ENCODE assay signal across 8 cellular contexts in the genomic region with DNA sequence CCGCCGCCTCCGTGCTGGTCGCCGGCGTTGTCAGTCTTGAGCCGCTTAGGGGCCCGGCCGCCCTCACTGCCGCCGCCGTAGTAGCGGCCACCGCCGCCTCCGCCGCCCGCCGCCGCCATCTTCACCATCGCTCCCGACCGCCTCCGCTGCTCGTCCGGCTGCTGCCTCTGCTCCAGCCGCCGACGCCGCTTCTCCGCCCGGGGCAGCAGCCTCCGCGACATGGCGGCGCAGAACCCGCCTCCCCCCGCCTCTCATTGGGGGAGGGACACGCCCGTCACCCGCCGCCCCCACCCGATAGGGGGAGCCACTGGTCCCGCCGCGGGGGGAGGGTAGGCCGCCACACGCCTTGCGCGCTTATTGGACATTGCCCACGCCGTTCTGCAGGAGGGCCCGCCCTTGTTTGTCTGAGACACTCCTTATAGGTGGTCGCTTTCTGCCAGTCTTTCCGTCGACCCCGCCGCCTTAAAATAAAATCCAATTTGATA. TPM values are rescaled to one million over a fixed set of nuclear protein-coding genes. Genes with fewer than 3 reads are reported as not detected.
DNase-seq lines count a peak whose midpoint lies in the region; ATAC-seq and TF ChIP-seq lines count a peak whose summit lies in the region.

TSS of gene HNRNPL (minus strand) at position 241 of the 485 bp plus-strand sequence. CDS start at position 221, 20 bp downstream.

- peaks cover 51 to 58% of the 10 kb centered on the region in 2 donors for H3K36me3 Mint-ChIP-seq in activated naive CD4-positive, alpha-beta T cell treated with anti-CD3 and anti-CD28 coated beads, Interleukin-2, amount 50 U/mL, for 72 hours

- no peaks in the 10 kb centered on the region for H3K27me3 ChIP-seq in PC-3 (ENCODE audit: low read length)
- H3K27me3 ChIP-seq in right atrium auricular region: no peaks in the 10 kb centered on the region
- H3K27me3 ChIP-seq in gastrocnemius medialis: no peaks in the 10 kb centered on the region

- H3K27ac ChIP-seq in PC-3 (ENCODE audit: low read length) (peak within 1 kb of the TSS; percentile 97), right atrium auricular region (peak within 1 kb of the TSS; percentile 100), gastrocnemius medialis (peak within 1 kb of the TSS; percentile 98 to 100 (median 100))

- DNase-seq in GM12864 (ENCODE audit: low read depth) (no peak), HEK293T (ENCODE audit: extremely low spot score) (peak; percentile 90), PC-3 (no peak), right atrium auricular region (ENCODE audit: low spot score) (no peak), gastrocnemius medialis (no peak), NCI-H1105 (lab: John Stamatoyannopoulos, UW) (no peak), DMS79 treated with DMSO at 0.1 percent for 48 hours (lab: John Stamatoyannopoulos, UW) (no peak)
- DNase-seq in activated naive CD4-positive, alpha-beta T cell treated with anti-CD3 and anti-CD28 coated beads, Interleukin-2, amount 50 U/mL, for 72 hours (ENCODE audit: low spot score in 2 of 2): peak in 1 of 2 donors; percentile 100

- intact Hi-C loops in PC-3 (cut with micrococcal nuclease) (loop anchor here (1.0 to 5.0 kb wide), 2 partner anchors 48 to 81 kb away; partner anchors contain the start of genes MRPS12, NFKBIB, SARS2 and SIRT2), gastrocnemius medialis (cut with DNase I; ENCODE audit: low total_unique reads) (loop anchor here (1.0 to 5.0 kb wide), 3 partner anchors 18 to 563 kb away; partner anchors contain the start of genes ECH1, NFKBIB, PLEKHG2 and SIRT2)

- no peaks in the 10 kb centered on the region for H3K9me2 ChIP-seq in PC-3 (replicated peaks; ENCODE audit: low read length)

- peak within 1 kb of the TSS; percentile 99 for H3K9ac ChIP-seq in PC-3 (ENCODE audit: low read length)

- no peaks in the 10 kb centered on the region for H3K9me3 Mint-ChIP-seq in activated naive CD4-positive, alpha-beta T cell treated with anti-CD3 and anti-CD28 coated beads, Interleukin-2, amount 50 U/mL, for 72 hours

- H3K79me2 ChIP-seq in PC-3 (ENCODE audit: low read length): peaks cover 52% of the 10 kb centered on the region

- TF ChIP-seq POLR2A in gastrocnemius medialis (IDR thresholded peaks at IDR 0.05): peak; percentile 98

- peak; percentile 58 for ATAC-seq in PC-3
- peak; percentile 68 to 72 for ATAC-seq in activated naive CD4-positive, alpha-beta T cell treated with anti-CD3 and anti-CD28 coated beads, Interleukin-2, amount 50 U/mL, for 72 hours
- ATAC-seq in gastrocnemius medialis: no peak

- H3F3A ChIP-seq in PC-3 (ENCODE audit: low read length, unreplicated experiment): no peaks in the 10 kb centered on the region

- H2AFZ ChIP-seq in PC-3 (ENCODE audit: low read length): peak within 1 kb of the TSS; percentile 53; the same call in 1 of the 2 replicates

- no peaks in the 10 kb centered on the region for H3K9me3 ChIP-seq in PC-3 (ENCODE audit: low read length)
- H3K9me3 ChIP-seq in right atrium auricular region: no peaks in the 10 kb centered on the region
- H3K9me3 ChIP-seq in gastrocnemius medialis: no peaks in the 10 kb centered on the region

- BruUV-seq in PC-3 (replicated peaks; lab: Mats Ljungman, UMichigan): no TSS peak

- H3K36me3 ChIP-seq in PC-3 (ENCODE audit: low read depth, low read length) (peaks cover 29% of the 10 kb centered on the region), right atrium auricular region (peaks cover 36% of the 10 kb centered on the region), gastrocnemius medialis (peaks cover 4 to 31% of the 10 kb centered on the region in 2 donors)

- H4K20me1 ChIP-seq in PC-3 (ENCODE audit: low read length): peaks cover 23% of the 10 kb centered on the region; the same call in 1 of the 2 replicates

- peak within 1 kb of the TSS; percentile 99 for H3K27ac Mint-ChIP-seq in activated naive CD4-positive, alpha-beta T cell treated with anti-CD3 and anti-CD28 coated beads, Interleukin-2, amount 50 U/mL, for 72 hours

- H3K4me3 ChIP-seq in GM12864 (ENCODE audit: low read depth, low read length): peak within 1 kb of the TSS; percentile 89
- peak within 1 kb of the TSS; percentile 83 for H3K4me3 ChIP-seq in PC-3 (ENCODE audit: low read length)
- H3K4me3 ChIP-seq in right atrium auricular region: peak within 1 kb of the TSS; percentile 85 to 100
- peak within 1 kb of the TSS; percentile 63 to 99 (median 92) for H3K4me3 ChIP-seq in gastrocnemius medialis

- POLR2A ChIA-PET in HEK293T (lab: Yijun Ruan, JAX): interaction anchor here (0.9 to 1.8 kb wide), 9 partner anchors 11 to 80 kb away, joined by 3 to 23 read pairs (median 6); partner anchors contain the start of genes ECH1, NFKBIB and SIRT2
- POLR2A ChIA-PET in PC-3 (lab: Charles Lee; ENCODE audit: unreplicated experiment): interaction anchor here (0.6 kb wide), 1 partner anchor 16 kb away, joined by 10 read pairs; no protein-coding TSS in a partner anchor

- H3K4me1 ChIP-seq in PC-3 (ENCODE audit: insufficient read depth, low read length) (peaks cover 28% of the 10 kb centered on the region), right atrium auricular region (peaks cover 0 to 55% of the 10 kb centered on the region in 2 donors), gastrocnemius medialis (peaks cover 46 to 54% of the 10 kb centered on the region in 2 donors)

- in situ Hi-C loops in gastrocnemius medialis (cut with MboI; ENCODE audit: low sequenced_read_pairs in 4 of 4): loop anchor here in 2 of 4 donors (5.0 to 25.0 kb wide), 5 partner anchors 45 to 462 kb away; partner anchors contain the start of genes NFKBIB (in 2 of the 2), SIRT2 (in 2 of the 2), ACTN4 (in 1 of the 2) and GGN (in 1 of the 2)

- H3K4me2 ChIP-seq in PC-3 (ENCODE audit: low read length): peak within 1 kb of the TSS; percentile 97

- CTCF ChIA-PET in HEK293T (lab: Yijun Ruan, JAX): interaction anchor here (1.1 kb wide), 1 partner anchor 38 kb away, joined by 3 read pairs; no protein-coding TSS in a partner anchor
- CTCF ChIA-PET in PC-3 (lab: Charles Lee): no interaction called here

- TF ChIP-seq CTCF in GM12864 (IDR thresholded peaks at IDR 0.05; ENCODE audit: low read depth, low read length, missing control alignments) (peak; percentile 39), PC-3 (conservative IDR thresholded peaks at IDR 0.05; ENCODE audit: low read depth, low read length) (0 out of 2 replicates have a peak, but pooled peaks have one; percentile 9), right atrium auricular region (IDR thresholded peaks at IDR 0.05) (peak; percentile 17 to 48), gastrocnemius medialis (IDR thresholded peaks at IDR 0.05 in 4 of 5, conservative IDR thresholded peaks at IDR 0.05 in 1 of 5) (peak in 4 of 5 experiments; percentile 47 to 69 (median 55))

TF ChIP-seq in HEK293T, 16 proteins besides CTCF, POLR2A, EP300 and RAD21:
- peak; percentile 82 for TF ChIP-seq FOXM1 (IDR thresholded peaks at IDR 0.05; ENCODE audit: borderline replicate concordance)
- TF ChIP-seq BHLHE40 (IDR thresholded peaks at IDR 0.05; ENCODE audit: borderline replicate concordance): no peak
- TF ChIP-seq ELF4 (IDR thresholded peaks at IDR 0.05): no peak
- TF ChIP-seq, protein P1, sequence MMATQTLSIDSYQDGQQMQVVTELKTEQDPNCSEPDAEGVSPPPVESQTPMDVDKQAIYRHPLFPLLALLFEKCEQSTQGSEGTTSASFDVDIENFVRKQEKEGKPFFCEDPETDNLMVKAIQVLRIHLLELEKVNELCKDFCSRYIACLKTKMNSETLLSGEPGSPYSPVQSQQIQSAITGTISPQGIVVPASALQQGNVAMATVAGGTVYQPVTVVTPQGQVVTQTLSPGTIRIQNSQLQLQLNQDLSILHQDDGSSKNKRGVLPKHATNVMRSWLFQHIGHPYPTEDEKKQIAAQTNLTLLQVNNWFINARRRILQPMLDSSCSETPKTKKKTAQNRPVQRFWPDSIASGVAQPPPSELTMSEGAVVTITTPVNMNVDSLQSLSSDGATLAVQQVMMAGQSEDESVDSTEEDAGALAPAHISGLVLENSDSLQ (IDR thresholded peaks at IDR 0.05): peak; percentile 100
- TF ChIP-seq FOXK2 (IDR thresholded peaks at IDR 0.05): no peak
- no peak for TF ChIP-seq FOXA1 (IDR thresholded peaks at IDR 0.05)
- no peak for TF ChIP-seq CTBP1 (IDR thresholded peaks at IDR 0.05; ENCODE audit: borderline replicate concordance)
- no peak for TF ChIP-seq TARDBP (IDR thresholded peaks at IDR 0.05)
- no peak for TF ChIP-seq HDGF (IDR thresholded peaks at IDR 0.05; ENCODE audit: borderline replicate concordance)
- no peak for TF ChIP-seq L3MBTL2 (conservative IDR thresholded peaks at IDR 0.05)
- peak; percentile 72 for TF ChIP-seq SP1 (IDR thresholded peaks at IDR 0.05)

RNA-seq across cellular contexts. Expression of gene HNRNPL, which starts in this region (rescaled TPM):
- 315 and 331 TPM in 2 replicates for total RNA-seq in PC-3 (2014; rRNA removed)
- total RNA-seq in activated naive CD4-positive, alpha-beta T cell treated with anti-CD3 and anti-CD28 coated beads, Interleukin-2, amount 50 U/mL, for 72 hours: 100 to 1,000 TPM; 658 to 720 TPM
- 100 to 1,000 TPM; 102 to 115 TPM for total RNA-seq in right atrium auricular region
- 100 to 1,000 TPM in 3 of 4 donors, 10 to 100 TPM in 1; 88.3 to 172 (median 126) TPM for total RNA-seq in gastrocnemius medialis

Comparison
In these comparisons a context has a peak if more than half of its experiments do, and no peak if none do; other contexts are left out.
1. ATAC-seq: peak in PC-3 (single experiment) and activated naive CD4-positive, alpha-beta T cell treated with anti-CD3 and anti-CD28 coated beads, Interleukin-2, amount 50 U/mL, for 72 hours (2 of 2); none in gastrocnemius medialis (0 of 2).
2. Peak in every context shown above with its lines, with median percentiles within 50 percentile points of each other: H3K4me3 ChIP-seq, CTCF ChIP-seq and H3K27ac ChIP-seq.